Comparison of ENCODE assay signal across 17 cellular contexts in genomic region chr2:28905533-28905932, GRCh38.
"Had no signal": no experiment of that assay in that cellular context is flagged by ENCODE, and none has a peak within 500 bp of the region (broad histone marks: within the 10 kb centered on the region; RNA-seq: fewer than 3 reads in every experiment).

No MANE protein-coding gene starts in this region.

- H3K4me3 Mint-ChIP-seq: activated naive CD8-positive, alpha-beta T cell; activated T-helper 1 cell treated with anti-CD3 and anti-CD28 coated beads, Interleukin-12 subunit alpha, Interleukin-12 subunit beta, Interleukin-2, Interleukin-4 antibody, amounts not matched to agents 30 ng/mL and 10 ng/mL and 1 ng/mL, durations not matched to agents 14 hours and 24 hours and 36 hours; dendritic cell treated with granulocyte-macrophage colony-stimulating factor and Interleukin-4, amounts not matched to agents 40 ng/mL and 50 ng/mL, for 4 days; natural killer cell; stimulated activated memory B cell treated with anti-CD40 and anti-IgM and Interleukin-4, amounts not matched to agents 10 μg/mL and 1 μg/mL and 100 μg/mL, for 72 hours had no signal

- H3K9me3 Mint-ChIP-seq: activated T-helper 1 cell treated with anti-CD3 and anti-CD28 coated beads, Interleukin-12 subunit alpha, Interleukin-12 subunit beta, Interleukin-2, Interleukin-4 antibody, amounts not matched to agents 30 ng/mL and 10 ng/mL and 1 ng/mL, durations not matched to agents 14 hours and 24 hours and 36 hours; dendritic cell treated with granulocyte-macrophage colony-stimulating factor and Interleukin-4, amounts not matched to agents 40 ng/mL and 50 ng/mL, for 4 days; natural killer cell; stimulated activated memory B cell treated with anti-CD40 and anti-IgM and Interleukin-4, amounts not matched to agents 10 μg/mL and 1 μg/mL and 100 μg/mL, for 72 hours had no signal

- H3K27me3 ChIP-seq: neutrophil, transverse colon had no signal

- H3K4me1 ChIP-seq: parathyroid adenoma, transverse colon had no signal

- H3K27me3 Mint-ChIP-seq: activated naive CD8-positive, alpha-beta T cell; dendritic cell treated with granulocyte-macrophage colony-stimulating factor and Interleukin-4, amounts not matched to agents 40 ng/mL and 50 ng/mL, for 4 days; stimulated activated memory B cell treated with anti-CD40 and anti-IgM and Interleukin-4, amounts not matched to agents 10 μg/mL and 1 μg/mL and 100 μg/mL, for 72 hours had no signal

- H3K4me3 ChIP-seq: lung, SK-N-MC, transverse colon had no signal

- H3K27ac Mint-ChIP-seq: dendritic cell treated with granulocyte-macrophage colony-stimulating factor and Interleukin-4, amounts not matched to agents 40 ng/mL and 50 ng/mL, for 4 days; stimulated activated memory B cell treated with anti-CD40 and anti-IgM and Interleukin-4, amounts not matched to agents 10 μg/mL and 1 μg/mL and 100 μg/mL, for 72 hours had no signal

- ATAC-seq: activated CD4-positive, CD25-positive, alpha-beta regulatory T cell treated with anti-CD3 and anti-CD28 coated beads, Interleukin-2, amount 50 U/mL, for 24 hours; esophagus mucosa; natural killer cell; stimulated activated memory B cell treated with anti-CD40 and anti-IgM and Interleukin-4, amounts not matched to agents 10 μg/mL and 1 μg/mL and 100 μg/mL, for 72 hours had no signal

- H3K9me3 ChIP-seq: neutrophil, transverse colon had no signal

- DNase-seq: activated CD4-positive, alpha-beta T cell treated with anti-CD3 and anti-CD28 coated beads, Interleukin-2, amount 50 U/mL, for 4 hours; anterior cingulate cortex; natural killer cell; Right ventricle myocardium superior; substantia nigra; T-helper 9 cell; transverse colon had no signal
